Comparison of ENCODE assay signal across 23 cellular contexts in genomic region chr10:78755075-78755695, GRCh38.
A peak's percentile ranks its signal among the peaks of the same experiment; 100 is the strongest.
DNase-seq lines count a peak whose midpoint lies in the region; ATAC-seq and TF ChIP-seq lines count a peak whose summit lies in the region.
"Had no signal": no experiment of that assay in that cellular context is flagged by ENCODE, and none has a peak within 500 bp of the region (broad histone marks: within the 10 kb centered on the region; RNA-seq: fewer than 3 reads in every experiment).

No MANE protein-coding gene starts in this region.

- no peaks in the 10 kb centered on the region for H3K79me2 ChIP-seq in SK-N-SH (ENCODE audit: insufficient read depth)

- no peak overlapping the region for H4K8ac ChIP-seq in neuronal stem cell (ENCODE audit: low read depth, low read length)

- peak overlapping the region; percentile 17; the same call in 1 of the 2 replicates for H3K9ac ChIP-seq in SK-N-SH
- no peak overlapping the region for H3K9ac ChIP-seq in neuronal stem cell (ENCODE audit: low read depth, low read length, poor library complexity)
- H3K9ac ChIP-seq: BLaER1 had no signal

- intact Hi-C loops in CD14-positive monocyte (cut with micrococcal nuclease) = loop anchor here in 1 of 2 donors (5.0 to 10.0 kb wide), 5 partner anchors 180 to 510 kb away; no protein-coding TSS in a partner anchor

- H3K9me3 ChIP-seq in SK-N-SH = no peaks in the 10 kb centered on the region
- no peaks in the 10 kb centered on the region for H3K9me3 ChIP-seq in neuronal stem cell (replicated peaks in 1 of 2; ENCODE audit: control insufficient read depth in 2 of 2, insufficient read depth in 1 of 2, low read depth in 1 of 2, low read length in 2 of 2)
- H3K9me3 ChIP-seq: BLaER1, body of pancreas, Caco-2, upper lobe of left lung had no signal

- TF ChIP-seq CTCF in CD14-positive monocyte (IDR thresholded peaks at IDR 0.05) (no peak), SK-N-SH (IDR thresholded peaks at IDR 0.05) (no peak)

- H2AK5ac ChIP-seq in neuronal stem cell (ENCODE audit: low read depth, low read length) = no peak overlapping the region

- no peak overlapping the region for H3K23ac ChIP-seq in neuronal stem cell (ENCODE audit: low read depth, low read length, poor library complexity)

- H3K27ac Mint-ChIP-seq in CD14-positive monocyte = peak overlapping the region in 4 of 7 donors; percentile 27 to 62 (median 40)
- H3K27ac Mint-ChIP-seq in effector memory CD8-positive, alpha-beta T cell = no peak overlapping the region
- H3K27ac Mint-ChIP-seq: activated CD8-positive, alpha-beta T cell treated with anti-CD3 and anti-CD28 coated beads for 36 hours; activated naive CD4-positive, alpha-beta T cell treated with anti-CD3 and anti-CD28 coated beads for 36 hours; stimulated activated memory B cell treated with anti-CD40 and anti-IgM and Interleukin-4, amounts not matched to agents 10 μg/mL and 1 μg/mL and 100 μg/mL, for 72 hours had no signal

- H2BK5ac ChIP-seq in neuronal stem cell (ENCODE audit: low read length) = peak overlapping the region; percentile 17

- H3F3A ChIP-seq in SK-N-SH (replicated peaks; ENCODE audit: insufficient read depth) = peaks cover 14% of the 10 kb centered on the region

- H3K4me2 ChIP-seq in SK-N-SH (peak overlapping the region; percentile 52), neuronal stem cell (ENCODE audit: insufficient read depth, low read length, poor library complexity, severe bottlenecking) (no peak overlapping the region)

- H2BK12ac ChIP-seq in neuronal stem cell (ENCODE audit: low read length) = no peak overlapping the region

- ATAC-seq in effector memory CD8-positive, alpha-beta T cell (replicated peaks) = no peak
- ATAC-seq: activated CD8-positive, alpha-beta T cell treated with anti-CD3 and anti-CD28 coated beads for 36 hours; body of pancreas; left cardiac atrium; Panc1; stimulated activated memory B cell treated with anti-CD40 and anti-IgM and Interleukin-4, amounts not matched to agents 10 μg/mL and 1 μg/mL and 100 μg/mL, for 72 hours had no signal

- TF ChIP-seq RAD21 in SK-N-SH (IDR thresholded peaks at IDR 0.05; ENCODE audit: low read length) = no peak

- H3K27me3 Mint-ChIP-seq in CD14-positive monocyte (ENCODE audit: low read depth in 3 of 3) = peaks cover 14 to 18% (median 17%) of the 10 kb centered on the region in 3 donors
- peaks cover 32 to 68% of the 10 kb centered on the region in 2 donors for H3K27me3 Mint-ChIP-seq in effector memory CD8-positive, alpha-beta T cell

- no peak overlapping the region for H3K4ac ChIP-seq in neuronal stem cell (ENCODE audit: low read length)

- H2AFZ ChIP-seq in SK-N-SH (ENCODE audit: low read depth) = peak overlapping the region; percentile 60; the same call in 1 of the 2 replicates
- H2AFZ ChIP-seq in neuronal stem cell (ENCODE audit: low read length) = peak overlapping the region; percentile 56

- peaks cover 55% of the 10 kb centered on the region for H3K4me1 Mint-ChIP-seq in CD14-positive monocyte
- no peaks in the 10 kb centered on the region for H3K4me1 Mint-ChIP-seq in effector memory CD8-positive, alpha-beta T cell (ENCODE audit: low read depth in 2 of 2)
- H3K4me1 Mint-ChIP-seq: stimulated activated memory B cell treated with anti-CD40 and anti-IgM and Interleukin-4, amounts not matched to agents 10 μg/mL and 1 μg/mL and 100 μg/mL, for 72 hours had no signal

- no peaks in the 10 kb centered on the region for H4K20me1 ChIP-seq in SK-N-SH (ENCODE audit: insufficient read depth)
- H4K20me1 ChIP-seq: BLaER1 had no signal

- H3K36me3 Mint-ChIP-seq in CD14-positive monocyte = peaks cover 0 to 3% of the 10 kb centered on the region in 2 donors
- peaks cover 3% of the 10 kb centered on the region for H3K36me3 Mint-ChIP-seq in effector memory CD8-positive, alpha-beta T cell (ENCODE audit: insufficient read depth)
- H3K36me3 Mint-ChIP-seq: stimulated activated memory B cell treated with anti-CD40 and anti-IgM and Interleukin-4, amounts not matched to agents 10 μg/mL and 1 μg/mL and 100 μg/mL, for 72 hours had no signal

- no peaks in the 10 kb centered on the region for H3K79me1 ChIP-seq in neuronal stem cell (ENCODE audit: low read depth, low read length)

- no peak overlapping the region for H3K4me3 ChIP-seq in SK-N-SH (ENCODE audit: low read depth in 2 of 2, low read length in 1 of 2)
- no peak overlapping the region for H3K4me3 ChIP-seq in neuronal stem cell (ENCODE audit: low read length in 2 of 2)
- H3K4me3 ChIP-seq: BLaER1, body of pancreas, upper lobe of left lung had no signal

- TF ChIP-seq EP300 in SK-N-SH (IDR thresholded peaks at IDR 0.05; ENCODE audit: borderline replicate concordance in 1 of 2, low read depth in 1 of 2, low read length in 1 of 2) = no peak

- DNase-seq in CD14-positive monocyte (ENCODE audit: low spot score) = no peak
- DNase-seq in SK-N-SH = peak; percentile 54
- DNase-seq in left kidney (ENCODE audit: low read depth, low spot score) = peak; percentile 80
- DNase-seq in neuronal stem cell (ENCODE audit: low spot score) = no peak
- no peak for DNase-seq in anterior cingulate cortex (lab: John Stamatoyannopoulos, UW)
- no peak for DNase-seq in activated CD4-positive, CD25-positive, alpha-beta regulatory T cell (lab: John Stamatoyannopoulos, UW)
- no peak for DNase-seq in effector memory CD8-positive, alpha-beta T cell
- no peak for DNase-seq in KBM-7
- DNase-seq: activated CD8-positive, alpha-beta T cell treated with anti-CD3 and anti-CD28 coated beads for 36 hours; activated naive CD4-positive, alpha-beta T cell treated with anti-CD3 and anti-CD28 coated beads for 36 hours; body of pancreas; Caco-2; HCEC 1CT; hippocampal formation; left cardiac atrium; mammary epithelial cell; NCI-H526; nucleus accumbens; SHP77; upper lobe of left lung had no signal

- WGBS in SK-N-SH (ENCODE audit: low lambda C conversion rate) = 76% methylated on average over 8 of the region's 11 CpGs
- no CpG with 5 or more reads among the region's 11 CpGs for WGBS in neuronal stem cell (ENCODE audit: extremely low coverage in 2 of 2, insufficient read length in 2 of 2, insufficient replicate concordance in 1 of 2), 2 donors

- no peaks in the 10 kb centered on the region for H3K9me2 ChIP-seq in SK-N-SH

- H3K18ac ChIP-seq in neuronal stem cell (ENCODE audit: low read length) = peak overlapping the region; percentile 79

- CTCF ChIA-PET in SK-N-SH (lab: Yijun Ruan, JAX) = interaction anchor here (0.9 to 2.4 kb wide), 6 partner anchors 10 to 708 kb away, joined by 3 to 7 read pairs (median 4); no protein-coding TSS in a partner anchor

- H3K4me1 ChIP-seq in SK-N-SH (ENCODE audit: control insufficient read depth in 1 of 2, insufficient read depth in 2 of 2, low read depth in 1 of 2, low read length in 1 of 2) (peaks cover 37 to 46% of the 10 kb centered on the region in 2 experiments; a peak in 3 of 4 replicates), neuronal stem cell (ENCODE audit: control insufficient read depth in 2 of 2, insufficient read depth in 1 of 2, low read depth in 1 of 2, low read length in 2 of 2) (peaks cover 21 to 35% of the 10 kb centered on the region in 2 donors)
- H3K4me1 ChIP-seq: Caco-2 had no signal

- H4K91ac ChIP-seq in neuronal stem cell (ENCODE audit: low read depth, low read length, poor library complexity) = no peak overlapping the region

- H3K9me3 Mint-ChIP-seq in CD14-positive monocyte = no peaks in the 10 kb centered on the region
- no peaks in the 10 kb centered on the region for H3K9me3 Mint-ChIP-seq in effector memory CD8-positive, alpha-beta T cell
- H3K9me3 Mint-ChIP-seq: activated CD8-positive, alpha-beta T cell treated with anti-CD3 and anti-CD28 coated beads for 36 hours; activated naive CD4-positive, alpha-beta T cell treated with anti-CD3 and anti-CD28 coated beads for 36 hours; stimulated activated memory B cell treated with anti-CD40 and anti-IgM and Interleukin-4, amounts not matched to agents 10 μg/mL and 1 μg/mL and 100 μg/mL, for 72 hours had no signal

- no peak overlapping the region for H3K14ac ChIP-seq in neuronal stem cell (ENCODE audit: low read length)

- H2BK15ac ChIP-seq in neuronal stem cell (ENCODE audit: low read length) = no peak overlapping the region

- in situ Hi-C loops in KBM-7 (cut with MboI; ENCODE audit: low pct_unique_long_range_greater_than_20kb, low sequenced_read_pairs) = no loop called here

- POLR2A ChIA-PET in SK-N-SH (lab: Yijun Ruan, JAX) = interaction anchor here (1.4 to 2.2 kb wide), 2 partner anchors 9 to 283 kb away, joined by 6 to 10 read pairs; no protein-coding TSS in a partner anchor

- H3K4me3 Mint-ChIP-seq in CD14-positive monocyte = no peak overlapping the region
- H3K4me3 Mint-ChIP-seq in effector memory CD8-positive, alpha-beta T cell = no peak overlapping the region
- H3K4me3 Mint-ChIP-seq: activated CD8-positive, alpha-beta T cell treated with anti-CD3 and anti-CD28 coated beads for 36 hours; activated naive CD4-positive, alpha-beta T cell treated with anti-CD3 and anti-CD28 coated beads for 36 hours; stimulated activated memory B cell treated with anti-CD40 and anti-IgM and Interleukin-4, amounts not matched to agents 10 μg/mL and 1 μg/mL and 100 μg/mL, for 72 hours had no signal

- peak overlapping the region; percentile 90 to 94 for H3K27ac ChIP-seq in SK-N-SH (ENCODE audit: low read depth in 2 of 2, low read length in 1 of 2)
- no peak overlapping the region for H3K27ac ChIP-seq in neuronal stem cell (replicated peaks; ENCODE audit: low read length)
- H3K27ac ChIP-seq: BLaER1, body of pancreas had no signal

- H2BK120ac ChIP-seq in neuronal stem cell (ENCODE audit: low read depth, low read length) = no peak overlapping the region

- no peaks in the 10 kb centered on the region for H3K36me3 ChIP-seq in SK-N-SH (replicated peaks in 1 of 2; ENCODE audit: control insufficient read depth in 1 of 2, insufficient read depth in 2 of 2, low read length in 1 of 2)
- no peaks in the 10 kb centered on the region for H3K36me3 ChIP-seq in neuronal stem cell (replicated peaks in 1 of 2; ENCODE audit: control insufficient read depth in 2 of 2, insufficient read depth in 2 of 2, low read length in 2 of 2)
- H3K36me3 ChIP-seq: BLaER1, upper lobe of left lung had no signal

- H3K27me3 ChIP-seq in SK-N-SH (ENCODE audit: insufficient read depth) = no peaks in the 10 kb centered on the region
- H3K27me3 ChIP-seq in neuronal stem cell (ENCODE audit: control insufficient read depth in 3 of 3, insufficient read depth in 3 of 3, low read depth in 1 of 3, low read length in 3 of 3) = no peaks in the 10 kb centered on the region
- H3K27me3 ChIP-seq: body of pancreas, upper lobe of left lung had no signal

TF ChIP-seq in SK-N-SH, 30 proteins besides CTCF, POLR2A, EP300 and RAD21 (continues in another document):
- TF ChIP-seq PBX3 (IDR thresholded peaks at IDR 0.05) (0 out of 2 replicates have a peak, but pooled peaks have one; percentile 24), SIN3A (IDR thresholded peaks at IDR 0.05; ENCODE audit: borderline replicate concordance, low read depth, low read length) (no peak)

Comparison
In these comparisons a context has a peak if more than half of its experiments do, and no peak if none do; other contexts are left out.
1. DNase-seq: peak in SK-N-SH (single experiment) and left kidney (single experiment); none in CD14-positive monocyte (single experiment), neuronal stem cell (single experiment), anterior cingulate cortex (0 of 58), activated CD4-positive, CD25-positive, alpha-beta regulatory T cell (0 of 4), effector memory CD8-positive, alpha-beta T cell (0 of 3) and KBM-7 (single experiment).
2. H3K27ac Mint-ChIP-seq: peak in CD14-positive monocyte (4 of 7); none in effector memory CD8-positive, alpha-beta T cell (0 of 2).